In the genomic region with DNA sequence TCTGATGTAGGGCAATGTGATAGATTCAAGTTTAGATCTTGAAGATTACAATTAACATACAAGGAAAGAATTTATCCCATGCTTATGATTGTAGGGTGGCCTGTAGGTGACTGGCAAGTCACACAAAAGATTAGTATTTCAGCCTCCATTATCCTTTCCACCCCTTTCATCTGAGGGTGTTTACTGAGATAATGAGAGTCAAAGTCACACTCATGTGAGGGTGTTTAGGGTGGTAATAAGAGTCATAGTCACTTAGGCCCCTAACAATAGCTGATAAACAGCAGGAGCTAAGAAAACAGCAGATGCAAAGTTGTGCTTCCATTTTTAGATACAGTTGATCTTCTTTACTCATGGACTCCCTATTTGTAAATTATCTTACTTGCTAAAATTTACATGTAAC, we compare ENCODE assay signal across 16 cellular contexts.
"Had no signal": no experiment of that assay in that cellular context is flagged by ENCODE, and none has a peak within 500 bp of the region (broad histone marks: within the 10 kb centered on the region; RNA-seq: fewer than 3 reads in every experiment).

No MANE protein-coding gene starts in this region.

- DNase-seq: colonic mucosa; dermis blood vessel endothelial cell; foreskin melanocyte; heart left ventricle; hippocampal formation; left colon; left ventricle myocardium superior; naive thymus-derived CD4-positive, alpha-beta T cell; nephron progenitor cell; stimulated activated CD4-positive, alpha-beta T cell treated with anti-CD3 and anti-CD28 coated beads, Interleukin-2, amount 100 ng/mL, for 24 hours; stimulated activated CD4-positive, alpha-beta T cell treated with anti-CD3 and anti-CD28 coated beads, Interleukin-4, amount 100 ng/mL, for 4 hours; stimulated activated naive CD4-positive, alpha-beta T cell; stomach; substantia nigra; transverse colon had no signal

- ATAC-seq: heart left ventricle; left colon; left ventricle myocardium superior; naive thymus-derived CD4-positive, alpha-beta T cell; sciatic nerve had no signal
